ENCODE assay signal across 24 cellular contexts in the genomic region with DNA sequence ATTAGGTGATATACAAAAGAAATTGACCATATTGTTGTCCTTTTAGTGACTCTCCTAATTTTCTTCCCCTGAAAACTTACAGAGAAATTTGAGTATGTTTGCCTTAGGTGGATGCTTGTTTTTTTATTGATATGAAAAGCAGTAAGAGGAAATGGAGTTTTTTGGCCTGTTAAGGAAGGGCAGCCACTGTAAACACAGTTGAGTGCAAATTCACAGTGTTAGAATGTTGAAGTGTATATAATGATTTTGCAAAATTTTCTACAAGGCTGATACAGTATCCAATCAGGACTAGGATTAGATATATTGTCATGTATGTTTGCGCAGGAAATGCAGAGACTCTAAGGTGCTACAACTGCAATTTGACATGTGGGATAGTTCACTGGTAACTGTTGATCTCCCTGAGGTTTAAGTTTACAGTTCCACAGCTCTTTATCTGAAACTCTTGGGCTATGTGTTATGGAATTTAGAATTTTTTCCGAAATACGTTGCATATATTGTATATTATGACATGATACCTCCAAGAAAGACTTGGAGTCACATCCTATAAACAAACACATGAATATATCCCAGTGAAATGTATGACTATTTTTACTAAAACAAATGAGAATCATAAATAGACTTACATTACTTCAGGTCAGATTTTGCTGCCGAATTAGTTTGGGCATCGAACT.
A peak's percentile ranks its signal among the peaks of the same experiment; 100 is the strongest.
DNase-seq lines count a peak whose midpoint lies in the region; ATAC-seq and TF ChIP-seq lines count a peak whose summit lies in the region.
"Had no signal": no experiment of that assay in that cellular context is flagged by ENCODE, and none has a peak within 500 bp of the region (broad histone marks: within the 10 kb centered on the region; RNA-seq: fewer than 3 reads in every experiment).

No MANE protein-coding gene starts in this region.

- no peaks in the 10 kb centered on the region for H3K9me3 ChIP-seq in IMR-90 (ENCODE audit: control insufficient read depth, insufficient read depth, low read length)
- no peaks in the 10 kb centered on the region for H3K9me3 ChIP-seq in mammary epithelial cell (replicated peaks; ENCODE audit: insufficient read depth, low read length)
- no peaks in the 10 kb centered on the region for H3K9me3 ChIP-seq in left lung
- no peaks in the 10 kb centered on the region for H3K9me3 ChIP-seq in tibial artery
- H3K9me3 ChIP-seq in neuronal stem cell (replicated peaks in 1 of 2; ENCODE audit: control insufficient read depth in 2 of 2, insufficient read depth in 1 of 2, low read depth in 1 of 2, low read length in 2 of 2): no peaks in the 10 kb centered on the region
- H3K9me3 ChIP-seq: gastrocnemius medialis had no signal

- H3K56ac ChIP-seq in IMR-90 (ENCODE audit: extremely low read depth, insufficient read depth, low read length): peak overlapping the region; percentile 32; the same call in 1 of the 2 replicates

- peak overlapping the region; percentile 89 for H2BK120ac ChIP-seq in IMR-90 (ENCODE audit: low read depth, low read length)
- no peak overlapping the region for H2BK120ac ChIP-seq in neuronal stem cell (ENCODE audit: low read depth, low read length)

- H3K36me3 ChIP-seq in IMR-90 (ENCODE audit: control insufficient read depth, insufficient read depth, low read length) (no peaks in the 10 kb centered on the region), mammary epithelial cell (ENCODE audit: insufficient read depth, low read length) (no peaks in the 10 kb centered on the region), left lung (no peaks in the 10 kb centered on the region), tibial artery (no peaks in the 10 kb centered on the region), neuronal stem cell (replicated peaks in 1 of 2; ENCODE audit: control insufficient read depth in 2 of 2, insufficient read depth in 2 of 2, low read length in 2 of 2) (no peaks in the 10 kb centered on the region)
- H3K36me3 ChIP-seq: gastrocnemius medialis had no signal

- H3K14ac ChIP-seq in IMR-90 (replicated peaks; ENCODE audit: low read depth, low read length) (peak overlapping the region; percentile 79), neuronal stem cell (ENCODE audit: low read length) (no peak overlapping the region)

- peak; percentile 64 for ATAC-seq in IMR-90 (ENCODE audit: low read depth)
- peak; percentile 70 for ATAC-seq in left lung
- ATAC-seq: gastrocnemius medialis; HCT116; natural killer cell treated with Interleukin-12 subunit alpha and Interleukin-12 subunit beta and Interleukin-15 and Interleukin-18, amount 100 ng/mL, for 72 hours had no signal

- H2BK15ac ChIP-seq in IMR-90 (ENCODE audit: low read depth, low read length): 0 out of 3 replicates have a peak overlapping the region, but pooled peaks have one; percentile 45
- H2BK15ac ChIP-seq in neuronal stem cell (ENCODE audit: low read length): no peak overlapping the region

- intact Hi-C loops in IMR-90 (cut with micrococcal nuclease): no loop called here
- intact Hi-C loops in mammary epithelial cell (cut with micrococcal nuclease): loop anchor here (1.0 kb wide), 1 partner anchor 44 kb away; no protein-coding TSS in a partner anchor
- intact Hi-C loops in left lung (cut with DNase I): no loop called here
- intact Hi-C loops in tibial artery (cut with DNase I; ENCODE audit: low total_unique reads): no loop called here

- no CpG with 5 or more reads among the region's 5 CpGs for WGBS in IMR-90 (ENCODE audit: extremely low coverage in 2 of 2, insufficient read length in 1 of 2), 2 experiments
- WGBS in mammary epithelial cell (ENCODE audit: low coverage, missing lambda C conversion rate): 95% methylated on average over 5 of the region's 5 CpGs
- no CpG with 5 or more reads among the region's 5 CpGs for WGBS in neuronal stem cell (ENCODE audit: extremely low coverage in 2 of 2, insufficient read length in 2 of 2, insufficient replicate concordance in 1 of 2), 2 donors

- H3K79me1 ChIP-seq in IMR-90 (ENCODE audit: low read depth in 1 of 2, low read length in 2 of 2): no peaks in the 10 kb centered on the region
- no peaks in the 10 kb centered on the region for H3K79me1 ChIP-seq in neuronal stem cell (ENCODE audit: low read depth, low read length)

- H3K79me2 ChIP-seq in mammary epithelial cell (ENCODE audit: insufficient read depth, low read length): no peaks in the 10 kb centered on the region
- H3K79me2 ChIP-seq: parathyroid adenoma had no signal

- H3K9me1 ChIP-seq in IMR-90 (ENCODE audit: insufficient read depth, low read length): peaks cover 9% of the 10 kb centered on the region

- H2AK5ac ChIP-seq in IMR-90 (ENCODE audit: low read depth, low read length): 0 out of 2 replicates have a peak overlapping the region, but pooled peaks have one; percentile 24
- no peak overlapping the region for H2AK5ac ChIP-seq in neuronal stem cell (ENCODE audit: low read depth, low read length)

- H3K23ac ChIP-seq in IMR-90 (ENCODE audit: low read depth, low read length): no peak overlapping the region
- H3K23ac ChIP-seq in neuronal stem cell (ENCODE audit: low read depth, low read length, poor library complexity): no peak overlapping the region

- H4K91ac ChIP-seq in IMR-90 (ENCODE audit: insufficient read depth, low read depth, low read length) (peak overlapping the region; percentile 78; the same call in 1 of the 2 replicates), neuronal stem cell (ENCODE audit: low read depth, low read length, poor library complexity) (no peak overlapping the region)

- no TSS peak for BruUV-seq in IMR-90 (replicated peaks; lab: Mats Ljungman, UMichigan)
- BruUV-seq in mammary epithelial cell (replicated peaks; lab: Mats Ljungman, UMichigan): no TSS peak

- TF ChIP-seq POLR2A in IMR-90 (IDR thresholded peaks at IDR 0.05; ENCODE audit: low read depth, low read length): no peak

- POLR2A ChIA-PET in IMR-90 (lab: Charles Lee; ENCODE audit: unreplicated experiment): no interaction called here

- H3K4ac ChIP-seq in IMR-90 (ENCODE audit: low read depth, low read length) (peak overlapping the region; percentile 93; the same call in 1 of the 2 replicates), neuronal stem cell (ENCODE audit: low read length) (no peak overlapping the region)

- H2AK9ac ChIP-seq in IMR-90 (replicated peaks; ENCODE audit: low read depth, low read length, poor library complexity): no peak overlapping the region

- H3K27me3 ChIP-seq in IMR-90 (ENCODE audit: control insufficient read depth, insufficient read depth, low read length) (no peaks in the 10 kb centered on the region), mammary epithelial cell (ENCODE audit: insufficient read depth, low read length) (no peaks in the 10 kb centered on the region), left lung (no peaks in the 10 kb centered on the region), tibial artery (no peaks in the 10 kb centered on the region), neuronal stem cell (ENCODE audit: control insufficient read depth in 3 of 3, insufficient read depth in 3 of 3, low read depth in 1 of 3, low read length in 3 of 3) (no peaks in the 10 kb centered on the region)
- H3K27me3 ChIP-seq: gastrocnemius medialis had no signal

- H3K18ac ChIP-seq in IMR-90 (ENCODE audit: low read depth, low read length) (peak overlapping the region; percentile 56; the same call in 1 of the 2 replicates), neuronal stem cell (ENCODE audit: low read length) (no peak overlapping the region)

- dilution Hi-C loops in IMR-90 (cut with HindIII; ENCODE audit: low sequenced_read_pairs, unreplicated experiment) (no loop called here), mammary epithelial cell (cut with HindIII; ENCODE audit: low sequenced_read_pairs) (no loop called here)

- H2BK5ac ChIP-seq in IMR-90 (ENCODE audit: low read depth, low read length, poor library complexity, severe bottlenecking) (peak overlapping the region; percentile 93), neuronal stem cell (ENCODE audit: low read length) (no peak overlapping the region)

- TF ChIP-seq RAD21 in IMR-90 (IDR thresholded peaks at IDR 0.05; ENCODE audit: low read length): no peak

- H2BK20ac ChIP-seq in IMR-90 (ENCODE audit: low read depth, low read length): peak overlapping the region; percentile 75

- no peak overlapping the region for H2BK12ac ChIP-seq in neuronal stem cell (ENCODE audit: low read length)

- in situ Hi-C loops in IMR-90 (cut with MboI; ENCODE audit: low sequenced_read_pairs): no loop called here
- in situ Hi-C loops in mammary epithelial cell (cut with MboI; ENCODE audit: low sequenced_read_pairs in 2 of 2): no loop called here

- H3K4me2 ChIP-seq in IMR-90 (ENCODE audit: low read depth, low read length) (peak overlapping the region; percentile 42; the same call in 1 of the 2 replicates), mammary epithelial cell (ENCODE audit: insufficient read depth, low read depth, low read length) (no peak overlapping the region), neuronal stem cell (ENCODE audit: insufficient read depth, low read length, poor library complexity, severe bottlenecking) (no peak overlapping the region)

- H2AFZ ChIP-seq in IMR-90 (replicated peaks; ENCODE audit: low read length, poor library complexity) (no peak overlapping the region), mammary epithelial cell (ENCODE audit: low read depth, low read length) (no peak overlapping the region), neuronal stem cell (ENCODE audit: low read length) (no peak overlapping the region)
- H2AFZ ChIP-seq: parathyroid adenoma had no signal

- H4K8ac ChIP-seq in IMR-90 (ENCODE audit: low read depth in 2 of 2, low read length in 2 of 2) (peak overlapping the region in 1 of 2 experiments; percentile 44; a peak in 2 of 4 replicates), neuronal stem cell (ENCODE audit: low read depth, low read length) (no peak overlapping the region)

- CTCF ChIA-PET in IMR-90 (lab: Yijun Ruan, JAX): no interaction called here
- CTCF ChIA-PET in mammary epithelial cell (lab: Charles Lee; ENCODE audit: low non-redundant PET): no interaction called here

- H4K20me1 ChIP-seq in IMR-90 (ENCODE audit: insufficient read depth, low read length): no peaks in the 10 kb centered on the region
- H4K20me1 ChIP-seq in mammary epithelial cell (ENCODE audit: insufficient read depth, low read length): no peaks in the 10 kb centered on the region

- H4K5ac ChIP-seq in IMR-90 (ENCODE audit: low read depth, low read length): no peak overlapping the region; the same call in 1 of the 2 replicates

- TF ChIP-seq CTCF in IMR-90 (conservative IDR thresholded peaks at IDR 0.05; ENCODE audit: low read depth, low read length): no peak
- no peak for TF ChIP-seq CTCF in mammary epithelial cell (conservative IDR thresholded peaks at IDR 0.05 in 1 of 2, IDR thresholded peaks at IDR 0.05 in 1 of 2; ENCODE audit: extremely low read depth in 1 of 2, insufficient read depth in 1 of 2, low read depth in 1 of 2, low read length in 2 of 2)
- TF ChIP-seq CTCF in left lung (IDR thresholded peaks at IDR 0.05): no peak
- no peak for TF ChIP-seq CTCF in tibial artery (IDR thresholded peaks at IDR 0.05)

- DNase-seq in IMR-90: peak; percentile 71
- DNase-seq in mammary epithelial cell: no peak
- no peak for DNase-seq in left lung
- DNase-seq in tibial artery: no peak
- no peak for DNase-seq in neuronal stem cell (ENCODE audit: low spot score)
- DNase-seq in putamen (ENCODE audit: low spot score): no peak
- no peak for DNase-seq in NCI-H510A treated with DMSO at 0.1 percent for 48 hours (lab: John Stamatoyannopoulos, UW)
- DNase-seq in NAMALWA (ENCODE audit: low spot score): no peak
- DNase-seq: activated CD4-positive, alpha-beta T cell treated with anti-CD3 and anti-CD28 coated beads, Interleukin-2, amount 50 U/mL, for 4 hours; activated CD8-positive, alpha-beta memory T cell treated with anti-CD3 and anti-CD28 coated beads, Interleukin-2, amount 50 U/mL, for 48 hours; activated effector memory CD4-positive, alpha-beta T cell treated with anti-CD3 and anti-CD28 coated beads, Interleukin-2, amount 50 U/mL, for 16 hours; CD4-positive, CD25-positive, alpha-beta regulatory T cell; gastrocnemius medialis; GF-D8; islet precursor cell; KG1; mesendoderm; NCI-H1694; Right ventricle myocardium superior; substantia nigra; T-helper 9 cell had no signal

- H3K4me1 ChIP-seq in IMR-90 (ENCODE audit: control insufficient read depth, insufficient read depth, low read length) (peaks cover 6% of the 10 kb centered on the region; the same call in 1 of the 2 replicates), mammary epithelial cell (ENCODE audit: insufficient read depth, low read length) (peaks cover 11% of the 10 kb centered on the region), left lung (no peaks in the 10 kb centered on the region), tibial artery (peaks cover 0 to 34% (median 9%) of the 10 kb centered on the region in 4 donors), neuronal stem cell (ENCODE audit: control insufficient read depth in 2 of 2, insufficient read depth in 1 of 2, low read depth in 1 of 2, low read length in 2 of 2) (peaks cover 0 to 3% of the 10 kb centered on the region in 2 donors)
- H3K4me1 ChIP-seq: gastrocnemius medialis, parathyroid adenoma had no signal

- no peak overlapping the region for H3K4me3 ChIP-seq in IMR-90 (ENCODE audit: insufficient read depth, low read depth, low read length)
- no peak overlapping the region for H3K4me3 ChIP-seq in mammary epithelial cell (replicated peaks in 1 of 3; ENCODE audit: insufficient read depth in 1 of 3, low read depth in 2 of 3, low read length in 3 of 3)
- H3K4me3 ChIP-seq in left lung: no peak overlapping the region
- H3K4me3 ChIP-seq in tibial artery: no peak overlapping the region
- no peak overlapping the region for H3K4me3 ChIP-seq in neuronal stem cell (ENCODE audit: low read length in 2 of 2)
- H3K4me3 ChIP-seq: gastrocnemius medialis had no signal

- H3K9ac ChIP-seq in IMR-90 (ENCODE audit: low read depth, low read length): no peak overlapping the region
- H3K9ac ChIP-seq in mammary epithelial cell (ENCODE audit: insufficient read depth, low read length): no peak overlapping the region
- no peak overlapping the region for H3K9ac ChIP-seq in neuronal stem cell (ENCODE audit: low read depth, low read length, poor library complexity)
- H3K9ac ChIP-seq: parathyroid adenoma had no signal

- H3K27ac ChIP-seq in IMR-90 (ENCODE audit: insufficient read depth, low read length) (peak overlapping the region; percentile 67; the same call in 1 of the 2 replicates), mammary epithelial cell (ENCODE audit: insufficient read depth, low read depth, low read length) (peak overlapping the region; percentile 11), left lung (peak overlapping the region; percentile 8 to 33), tibial artery (peak overlapping the region; percentile 62 to 75), neuronal stem cell (replicated peaks; ENCODE audit: low read length) (no peak overlapping the region)
- H3K27ac ChIP-seq: gastrocnemius medialis, parathyroid adenoma had no signal
